In the genomic region with DNA sequence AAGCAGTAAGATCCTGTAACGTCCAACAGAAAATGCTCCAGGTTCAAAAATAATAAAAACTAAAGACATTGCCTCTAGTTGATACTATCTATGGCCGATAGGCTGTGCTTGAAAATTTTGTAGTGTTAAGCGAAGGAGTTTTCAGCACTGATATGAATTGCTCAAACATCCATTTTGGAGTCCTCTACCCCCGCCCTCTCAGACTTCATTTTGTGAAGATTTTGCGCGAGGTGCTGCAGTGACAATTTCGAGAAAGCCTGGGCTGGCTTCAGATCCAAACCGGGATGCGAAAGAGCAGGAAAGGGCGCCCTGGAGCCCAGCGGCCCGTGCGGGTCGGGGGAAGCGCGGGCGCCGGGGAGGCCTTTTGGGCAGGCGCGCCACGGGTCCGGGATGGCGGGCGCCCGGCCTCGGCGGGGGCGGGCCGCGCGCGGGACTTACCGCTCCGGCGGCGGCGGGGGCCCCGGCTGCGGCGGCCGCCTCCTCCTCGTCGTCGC, we compare ENCODE assay signal across 8 cellular contexts. TPM values are rescaled to one million over a fixed set of nuclear protein-coding genes. Genes with fewer than 3 reads are reported as not detected.
DNase-seq lines count a peak whose midpoint lies in the region; ATAC-seq, FAIRE-seq and TF ChIP-seq lines count a peak whose summit lies in the region.

No MANE protein-coding gene starts in this region.

- no peaks in the 10 kb centered on the region for H3K27me3 ChIP-seq in endothelial cell of umbilical vein (ENCODE audit: control insufficient read depth in 2 of 2, insufficient read depth in 2 of 2, low read length in 2 of 2)

- FAIRE-seq in endothelial cell of umbilical vein (lab: Jason Lieb, UNC): peak; percentile 55

- H3K27ac Mint-ChIP-seq in activated B cell treated with CpG ODN at 0.5 μM for 24 hours (peak overlapping the region; percentile 98), nephron (peak overlapping the region; percentile 98 to 100 (median 99))

- dilution Hi-C loops in endothelial cell of umbilical vein (cut with MboI; ENCODE audit: extremely low pct_ligation_motif_present, low sequenced_read_pairs): no loop called here

- peak overlapping the region; percentile 63 for H3K4me3 ChIP-seq in AG10803 (ENCODE audit: low read length)
- peak overlapping the region; percentile 70 to 96 (median 87) for H3K4me3 ChIP-seq in endothelial cell of umbilical vein (replicated peaks in 1 of 3; ENCODE audit: insufficient read depth in 1 of 3, low read depth in 1 of 3, low read length in 3 of 3)

- H3K4me1 Mint-ChIP-seq in activated B cell treated with CpG ODN at 0.5 μM for 24 hours: peaks cover 56% of the 10 kb centered on the region
- H3K4me1 Mint-ChIP-seq in nephron: peaks cover 47% of the 10 kb centered on the region

- DNase-seq in AG10803 (ENCODE audit: low read depth): peak; percentile 75
- peak; percentile 51 for DNase-seq in GM13976 (ENCODE audit: low spot score)
- DNase-seq in NCI-H2029 (lab: John Stamatoyannopoulos, UW): peak; percentile 59
- no peak for DNase-seq in activated B cell treated with CpG ODN at 0.5 μM for 24 hours
- DNase-seq in endothelial cell of umbilical vein (ENCODE audit: low read depth, low spot score): peak; percentile 72
- DNase-seq in ureter (ENCODE audit: low spot score): peak; percentile 63

- H3K36me3 ChIP-seq in endothelial cell of umbilical vein (ENCODE audit: control insufficient read depth in 2 of 2, extremely low read depth in 1 of 2, insufficient read depth in 2 of 2, low read length in 2 of 2): no peaks in the 10 kb centered on the region

- peak overlapping the region; percentile 84 for H3K4me2 ChIP-seq in endothelial cell of umbilical vein (ENCODE audit: insufficient read depth, low read length)

- no peaks in the 10 kb centered on the region for H3K9me1 ChIP-seq in endothelial cell of umbilical vein (replicated peaks; ENCODE audit: control insufficient read depth, extremely low read depth, insufficient read depth, low read length)

- peak overlapping the region; percentile 78 for H3K27ac ChIP-seq in endothelial cell of umbilical vein (ENCODE audit: insufficient read depth, low read depth, low read length)

- H2AFZ ChIP-seq in endothelial cell of umbilical vein (ENCODE audit: low read depth, low read length): peak overlapping the region; percentile 55

- H3K9me3 Mint-ChIP-seq in activated B cell treated with CpG ODN at 0.5 μM for 24 hours (no peaks in the 10 kb centered on the region), nephron (peaks cover 14% of the 10 kb centered on the region)

- peak overlapping the region; percentile 93 for H3K4me3 Mint-ChIP-seq in activated B cell treated with CpG ODN at 0.5 μM for 24 hours
- H3K4me3 Mint-ChIP-seq in nephron: peak overlapping the region; percentile 93 to 98 (median 96)

- H3K9ac ChIP-seq in endothelial cell of umbilical vein (replicated peaks; ENCODE audit: extremely low read depth, insufficient read depth, low read length): peak overlapping the region; percentile 90

- POLR2A ChIA-PET in activated B cell treated with CpG ODN at 0.5 μM for 24 hours (lab: Charles Lee) (interaction anchor here (0.6 to 5.0 kb wide), 13 partner anchors 22 to 1205 kb away, joined by 3 to 105 read pairs (median 8); partner anchors contain the start of gene OLA1), endothelial cell of umbilical vein (lab: Charles Lee) (interaction anchor here (0.6 kb wide), 1 partner anchor 492 kb away, joined by 3 read pairs; no protein-coding TSS in a partner anchor)

- TF ChIP-seq POLR2A in endothelial cell of umbilical vein (IDR thresholded peaks at IDR 0.05; ENCODE audit: low read depth, low read length): no peak

- BruUV-seq in endothelial cell of umbilical vein (replicated peaks; lab: Mats Ljungman, UMichigan): no TSS peak

- no peaks in the 10 kb centered on the region for H3K27me3 Mint-ChIP-seq in activated B cell treated with CpG ODN at 0.5 μM for 24 hours
- no peaks in the 10 kb centered on the region for H3K27me3 Mint-ChIP-seq in nephron (ENCODE audit: low read depth)

- CTCF ChIA-PET in activated B cell treated with CpG ODN at 0.5 μM for 24 hours (lab: Charles Lee): no interaction called here
- CTCF ChIA-PET in endothelial cell of umbilical vein (lab: Charles Lee): interaction anchor here (1.0 to 1.6 kb wide), 2 partner anchors 79 to 378 kb away, joined by 5 to 6 read pairs; no protein-coding TSS in a partner anchor

- peaks cover 19% of the 10 kb centered on the region for H3K4me1 ChIP-seq in endothelial cell of umbilical vein (ENCODE audit: control insufficient read depth, extremely low read depth, insufficient read depth, low read length)

- TF ChIP-seq CTCF in AG10803 (conservative IDR thresholded peaks at IDR 0.05; ENCODE audit: low read length) (peak; percentile 58), GM13976 (IDR thresholded peaks at IDR 0.05; ENCODE audit: borderline replicate concordance, control extremely low read depth, extremely low read depth, insufficient read depth, missing control alignments) (no peak), activated B cell treated with CpG ODN at 0.5 μM for 24 hours (IDR thresholded peaks at IDR 0.05) (no peak), endothelial cell of umbilical vein (IDR thresholded peaks at IDR 0.05; ENCODE audit: extremely low read depth in 1 of 2, insufficient read depth in 1 of 2, low read depth in 1 of 2, low read length in 2 of 2) (peak in 1 of 2 donors; percentile 12), nephron (IDR thresholded peaks at IDR 0.05; ENCODE audit: unreplicated experiment in 3 of 3) (peak; percentile 44 to 52 (median 51))

- peaks cover 51% of the 10 kb centered on the region for H3K79me2 ChIP-seq in endothelial cell of umbilical vein (ENCODE audit: control insufficient read depth, insufficient read depth, low read length)

- no peaks in the 10 kb centered on the region for H4K20me1 ChIP-seq in endothelial cell of umbilical vein (replicated peaks; ENCODE audit: control insufficient read depth, extremely low read depth, insufficient read depth, low read length)

- in situ Hi-C loops in GM13976 (cut with MboI; ENCODE audit: low sequenced_read_pairs, unreplicated experiment): no loop called here

- H3K9me3 ChIP-seq in endothelial cell of umbilical vein (replicated peaks; ENCODE audit: control insufficient read depth, insufficient read depth, low read length): no peaks in the 10 kb centered on the region

- intact Hi-C loops in activated B cell treated with CpG ODN at 0.5 μM for 24 hours (cut with micrococcal nuclease): loop anchor here (2.0 to 5.0 kb wide), 4 partner anchors 23 to 634 kb away; partner anchors contain the start of gene WIPF1
- intact Hi-C loops in endothelial cell of umbilical vein (cut with micrococcal nuclease): loop anchor here (1.0 to 5.0 kb wide), 4 partner anchors 17 to 377 kb away; no protein-coding TSS in a partner anchor

- H3K36me3 Mint-ChIP-seq in activated B cell treated with CpG ODN at 0.5 μM for 24 hours (ENCODE audit: low read depth) (peaks cover 44% of the 10 kb centered on the region), nephron (ENCODE audit: low read depth) (peaks cover 46% of the 10 kb centered on the region)

- ATAC-seq in HG02852 (IDR thresholded peaks at IDR 0.05; ENCODE audit: unreplicated experiment) (peak; percentile 14), activated B cell treated with CpG ODN at 0.5 μM for 24 hours (ENCODE audit: low read depth) (peak; percentile 15)

TF ChIP-seq in endothelial cell of umbilical vein, 7 proteins besides CTCF, POLR2A, EP300 and RAD21:
- TF ChIP-seq GATA2 (IDR thresholded peaks at IDR 0.05; ENCODE audit: insufficient read depth, insufficient read length, low read depth, low read length): no peak
- TF ChIP-seq POLR2AphosphoS5 (IDR thresholded peaks at IDR 0.05; ENCODE audit: insufficient read depth, low read depth, low read length): no peak
- no peak for TF ChIP-seq FOS (IDR thresholded peaks at IDR 0.05; ENCODE audit: borderline replicate concordance, insufficient read depth, low read length)
- no peak for TF ChIP-seq EZH2 (IDR thresholded peaks at IDR 0.05; ENCODE audit: borderline replicate concordance, low read depth, low read length, severe bottlenecking)
- no peak for TF ChIP-seq MYC (IDR thresholded peaks at IDR 0.05; ENCODE audit: low read depth, low read length)
- TF ChIP-seq JUN (IDR thresholded peaks at IDR 0.05; ENCODE audit: borderline replicate concordance, insufficient read depth, insufficient read length, low read depth): no peak
- TF ChIP-seq, protein P1, sequence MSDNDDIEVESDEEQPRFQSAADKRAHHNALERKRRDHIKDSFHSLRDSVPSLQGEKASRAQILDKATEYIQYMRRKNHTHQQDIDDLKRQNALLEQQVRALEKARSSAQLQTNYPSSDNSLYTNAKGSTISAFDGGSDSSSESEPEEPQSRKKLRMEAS (IDR thresholded peaks at IDR 0.05; ENCODE audit: insufficient read depth, insufficient read length): no peak

RNA-seq across cellular contexts. Expression of gene SP3, which starts 1.8 kb away (rescaled TPM):
- 124 and 139 TPM in 2 replicates for total RNA-seq in activated B cell treated with CpG ODN at 0.5 μM for 24 hours
- 59.0 and 60.1 TPM in 2 replicates for total RNA-seq in endothelial cell of umbilical vein
- 20.5 and 23.9 TPM in 2 replicates for polyA plus RNA-seq in endothelial cell of umbilical vein
- polyA plus RNA-seq in endothelial cell of umbilical vein (2011; cell fraction: cytosol; rRNA removed): 23.5 and 25.8 TPM in 2 replicates
- polyA plus RNA-seq in endothelial cell of umbilical vein (2011; cell fraction: nucleus; rRNA removed): 36.0 and 45.6 TPM in 2 replicates
- 27.1 and 37.7 TPM in 2 replicates for polyA plus RNA-seq in endothelial cell of umbilical vein (2012)
- 75.8 and 85.4 TPM in 2 replicates for polyA minus RNA-seq in endothelial cell of umbilical vein
- polyA minus RNA-seq in endothelial cell of umbilical vein (2011; cell fraction: cytosol; rRNA and poly(A)+ RNA removed): 28.5 TPM
- polyA minus RNA-seq in endothelial cell of umbilical vein (2011; cell fraction: nucleus; rRNA and poly(A)+ RNA removed): 88.0 and 128 TPM in 2 replicates
- 104 TPM for total RNA-seq in ureter

Comparison
In these comparisons a context has a peak if more than half of its experiments do, and no peak if none do; other contexts are left out.
1. CTCF ChIP-seq: peak in AG10803 (single experiment) and nephron (3 of 3); none in GM13976 (single experiment) and activated B cell treated with CpG ODN at 0.5 μM for 24 hours (single experiment).